In the genomic region with DNA sequence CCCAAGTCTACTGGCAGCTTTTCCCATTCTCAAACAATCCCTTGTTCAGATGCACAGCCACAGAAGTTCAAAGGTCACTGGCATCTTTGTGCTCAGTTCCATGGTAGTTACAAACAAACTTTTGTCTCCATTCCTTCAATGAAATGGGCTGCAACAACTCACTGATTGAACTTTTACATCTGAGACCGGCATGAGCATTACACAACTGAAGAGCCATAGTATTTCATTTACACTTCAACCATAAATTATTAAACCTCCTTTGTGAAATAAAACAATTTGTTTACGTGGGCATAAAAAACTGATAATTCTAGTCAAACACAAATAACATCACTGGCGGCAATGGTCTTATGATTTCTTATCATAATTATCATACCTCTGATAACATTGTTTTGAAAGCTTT, we compare ENCODE assay signal across 1 cellular context.
TF ChIP-seq lines count a peak whose summit lies in the region.

No MANE protein-coding gene starts in this region.

TF ChIP-seq in HepG2, 621 proteins besides CTCF, POLR2A, EP300 and RAD21 (continued from another document and continues in another):
- TF ChIP-seq, protein P1, sequence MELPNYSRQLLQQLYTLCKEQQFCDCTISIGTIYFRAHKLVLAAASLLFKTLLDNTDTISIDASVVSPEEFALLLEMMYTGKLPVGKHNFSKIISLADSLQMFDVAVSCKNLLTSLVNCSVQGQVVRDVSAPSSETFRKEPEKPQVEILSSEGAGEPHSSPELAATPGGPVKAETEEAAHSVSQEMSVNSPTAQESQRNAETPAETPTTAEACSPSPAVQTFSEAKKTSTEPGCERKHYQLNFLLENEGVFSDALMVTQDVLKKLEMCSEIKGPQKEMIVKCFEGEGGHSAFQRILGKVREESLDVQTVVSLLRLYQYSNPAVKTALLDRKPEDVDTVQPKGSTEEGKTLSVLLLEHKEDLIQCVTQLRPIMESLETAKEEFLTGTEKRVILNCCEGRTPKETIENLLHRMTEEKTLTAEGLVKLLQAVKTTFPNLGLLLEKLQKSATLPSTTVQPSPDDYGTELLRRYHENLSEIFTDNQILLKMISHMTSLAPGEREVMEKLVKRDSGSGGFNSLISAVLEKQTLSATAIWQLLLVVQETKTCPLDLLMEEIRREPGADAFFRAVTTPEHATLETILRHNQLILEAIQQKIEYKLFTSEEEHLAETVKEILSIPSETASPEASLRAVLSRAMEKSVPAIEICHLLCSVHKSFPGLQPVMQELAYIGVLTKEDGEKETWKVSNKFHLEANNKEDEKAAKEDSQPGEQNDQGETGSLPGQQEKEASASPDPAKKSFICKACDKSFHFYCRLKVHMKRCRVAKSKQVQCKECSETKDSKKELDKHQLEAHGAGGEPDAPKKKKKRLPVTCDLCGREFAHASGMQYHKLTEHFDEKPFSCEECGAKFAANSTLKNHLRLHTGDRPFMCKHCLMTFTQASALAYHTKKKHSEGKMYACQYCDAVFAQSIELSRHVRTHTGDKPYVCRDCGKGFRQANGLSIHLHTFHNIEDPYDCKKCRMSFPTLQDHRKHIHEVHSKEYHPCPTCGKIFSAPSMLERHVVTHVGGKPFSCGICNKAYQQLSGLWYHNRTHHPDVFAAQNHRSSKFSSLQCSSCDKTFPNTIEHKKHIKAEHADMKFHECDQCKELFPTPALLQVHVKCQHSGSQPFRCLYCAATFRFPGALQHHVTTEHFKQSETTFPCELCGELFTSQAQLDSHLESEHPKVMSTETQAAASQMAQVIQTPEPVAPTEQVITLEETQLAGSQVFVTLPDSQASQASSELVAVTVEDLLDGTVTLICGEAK (IDR thresholded peaks at IDR 0.05) = no peak
- TF ChIP-seq, protein P1 (CRISPR knock-in tag; IDR thresholded peaks at IDR 0.05) = no peak; the same call in 1 of the 2 replicates
- no peak for TF ChIP-seq REPIN1 (CRISPR knock-in tag; IDR thresholded peaks at IDR 0.05; ENCODE audit: borderline replicate concordance, low read depth)
- TF ChIP-seq ZC3H13 (CRISPR knock-in tag; IDR thresholded peaks at IDR 0.05) = no peak
- no peak for TF ChIP-seq POLR2AphosphoS2 (IDR thresholded peaks at IDR 0.05; ENCODE audit: low read depth, low read length)
- TF ChIP-seq NFE2L1 (CRISPR knock-in tag; IDR thresholded peaks at IDR 0.05; ENCODE audit: borderline replicate concordance) = no peak
- no peak for TF ChIP-seq HNRNPUL1 (IDR thresholded peaks at IDR 0.05; ENCODE audit: low read depth, low read length)
- TF ChIP-seq, protein P2, sequence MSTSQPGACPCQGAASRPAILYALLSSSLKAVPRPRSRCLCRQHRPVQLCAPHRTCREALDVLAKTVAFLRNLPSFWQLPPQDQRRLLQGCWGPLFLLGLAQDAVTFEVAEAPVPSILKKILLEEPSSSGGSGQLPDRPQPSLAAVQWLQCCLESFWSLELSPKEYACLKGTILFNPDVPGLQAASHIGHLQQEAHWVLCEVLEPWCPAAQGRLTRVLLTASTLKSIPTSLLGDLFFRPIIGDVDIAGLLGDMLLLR (CRISPR knock-in tag; IDR thresholded peaks at IDR 0.05) = no peak
- no peak for TF ChIP-seq CREB1 (IDR thresholded peaks at IDR 0.05)
- no peak for TF ChIP-seq CREB1 (CRISPR knock-in tag; IDR thresholded peaks at IDR 0.05)
- no peak for TF ChIP-seq ZNF83 (CRISPR knock-in tag; IDR thresholded peaks at IDR 0.05; ENCODE audit: borderline replicate concordance)
- no peak for TF ChIP-seq ARID2 (CRISPR knock-in tag; IDR thresholded peaks at IDR 0.05; ENCODE audit: borderline replicate concordance)
- TF ChIP-seq TBP (CRISPR knock-in tag; IDR thresholded peaks at IDR 0.05) = no peak
- TF ChIP-seq, protein P3, sequence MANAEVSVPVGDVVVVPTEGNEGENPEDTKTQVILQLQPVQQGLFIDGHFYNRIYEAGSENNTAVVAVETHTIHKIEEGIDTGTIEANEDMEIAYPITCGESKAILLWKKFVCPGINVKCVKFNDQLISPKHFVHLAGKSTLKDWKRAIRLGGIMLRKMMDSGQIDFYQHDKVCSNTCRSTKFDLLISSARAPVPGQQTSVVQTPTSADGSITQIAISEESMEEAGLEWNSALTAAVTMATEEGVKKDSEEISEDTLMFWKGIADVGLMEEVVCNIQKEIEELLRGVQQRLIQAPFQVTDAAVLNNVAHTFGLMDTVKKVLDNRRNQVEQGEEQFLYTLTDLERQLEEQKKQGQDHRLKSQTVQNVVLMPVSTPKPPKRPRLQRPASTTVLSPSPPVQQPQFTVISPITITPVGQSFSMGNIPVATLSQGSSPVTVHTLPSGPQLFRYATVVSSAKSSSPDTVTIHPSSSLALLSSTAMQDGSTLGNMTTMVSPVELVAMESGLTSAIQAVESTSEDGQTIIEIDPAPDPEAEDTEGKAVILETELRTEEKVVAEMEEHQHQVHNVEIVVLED (CRISPR knock-in tag; IDR thresholded peaks at IDR 0.05; ENCODE audit: borderline replicate concordance) = no peak
- TF ChIP-seq, protein P4, sequence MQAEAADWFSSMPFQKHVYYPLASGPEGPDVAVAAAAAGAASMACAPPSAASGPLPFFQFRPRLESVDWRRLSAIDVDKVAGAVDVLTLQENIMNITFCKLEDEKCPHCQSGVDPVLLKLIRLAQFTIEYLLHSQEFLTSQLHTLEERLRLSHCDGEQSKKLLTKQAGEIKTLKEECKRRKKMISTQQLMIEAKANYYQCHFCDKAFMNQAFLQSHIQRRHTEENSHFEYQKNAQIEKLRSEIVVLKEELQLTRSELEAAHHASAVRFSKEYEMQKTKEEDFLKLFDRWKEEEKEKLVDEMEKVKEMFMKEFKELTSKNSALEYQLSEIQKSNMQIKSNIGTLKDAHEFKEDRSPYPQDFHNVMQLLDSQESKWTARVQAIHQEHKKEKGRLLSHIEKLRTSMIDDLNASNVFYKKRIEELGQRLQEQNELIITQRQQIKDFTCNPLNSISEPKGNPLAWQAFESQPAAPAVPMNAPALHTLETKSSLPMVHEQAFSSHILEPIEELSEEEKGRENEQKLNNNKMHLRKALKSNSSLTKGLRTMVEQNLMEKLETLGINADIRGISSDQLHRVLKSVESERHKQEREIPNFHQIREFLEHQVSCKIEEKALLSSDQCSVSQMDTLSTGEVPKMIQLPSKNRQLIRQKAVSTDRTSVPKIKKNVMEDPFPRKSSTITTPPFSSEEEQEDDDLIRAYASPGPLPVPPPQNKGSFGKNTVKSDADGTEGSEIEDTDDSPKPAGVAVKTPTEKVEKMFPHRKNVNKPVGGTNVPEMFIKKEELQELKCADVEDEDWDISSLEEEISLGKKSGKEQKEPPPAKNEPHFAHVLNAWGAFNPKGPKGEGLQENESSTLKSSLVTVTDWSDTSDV (CRISPR knock-in tag; IDR thresholded peaks at IDR 0.05) = no peak
- no peak for TF ChIP-seq ZNF672 (CRISPR knock-in tag; IDR thresholded peaks at IDR 0.05)
- TF ChIP-seq TEAD3 (CRISPR knock-in tag; optimal IDR thresholded peaks at IDR 0.05; ENCODE audit: borderline replicate concordance) = peak; percentile 71
- no peak for TF ChIP-seq ZNF337 (CRISPR knock-in tag; IDR thresholded peaks at IDR 0.05; ENCODE audit: borderline replicate concordance, low read depth)
- no peak for TF ChIP-seq ZFP82 (CRISPR knock-in tag; IDR thresholded peaks at IDR 0.05; ENCODE audit: borderline replicate concordance)
- no peak for TF ChIP-seq PTBP1 (IDR thresholded peaks at IDR 0.05; ENCODE audit: low read depth, low read length, poor library complexity, severe bottlenecking)
- TF ChIP-seq ZNF724P (CRISPR knock-in tag; IDR thresholded peaks at IDR 0.05; ENCODE audit: borderline replicate concordance) = no peak
- TF ChIP-seq, protein P5, sequence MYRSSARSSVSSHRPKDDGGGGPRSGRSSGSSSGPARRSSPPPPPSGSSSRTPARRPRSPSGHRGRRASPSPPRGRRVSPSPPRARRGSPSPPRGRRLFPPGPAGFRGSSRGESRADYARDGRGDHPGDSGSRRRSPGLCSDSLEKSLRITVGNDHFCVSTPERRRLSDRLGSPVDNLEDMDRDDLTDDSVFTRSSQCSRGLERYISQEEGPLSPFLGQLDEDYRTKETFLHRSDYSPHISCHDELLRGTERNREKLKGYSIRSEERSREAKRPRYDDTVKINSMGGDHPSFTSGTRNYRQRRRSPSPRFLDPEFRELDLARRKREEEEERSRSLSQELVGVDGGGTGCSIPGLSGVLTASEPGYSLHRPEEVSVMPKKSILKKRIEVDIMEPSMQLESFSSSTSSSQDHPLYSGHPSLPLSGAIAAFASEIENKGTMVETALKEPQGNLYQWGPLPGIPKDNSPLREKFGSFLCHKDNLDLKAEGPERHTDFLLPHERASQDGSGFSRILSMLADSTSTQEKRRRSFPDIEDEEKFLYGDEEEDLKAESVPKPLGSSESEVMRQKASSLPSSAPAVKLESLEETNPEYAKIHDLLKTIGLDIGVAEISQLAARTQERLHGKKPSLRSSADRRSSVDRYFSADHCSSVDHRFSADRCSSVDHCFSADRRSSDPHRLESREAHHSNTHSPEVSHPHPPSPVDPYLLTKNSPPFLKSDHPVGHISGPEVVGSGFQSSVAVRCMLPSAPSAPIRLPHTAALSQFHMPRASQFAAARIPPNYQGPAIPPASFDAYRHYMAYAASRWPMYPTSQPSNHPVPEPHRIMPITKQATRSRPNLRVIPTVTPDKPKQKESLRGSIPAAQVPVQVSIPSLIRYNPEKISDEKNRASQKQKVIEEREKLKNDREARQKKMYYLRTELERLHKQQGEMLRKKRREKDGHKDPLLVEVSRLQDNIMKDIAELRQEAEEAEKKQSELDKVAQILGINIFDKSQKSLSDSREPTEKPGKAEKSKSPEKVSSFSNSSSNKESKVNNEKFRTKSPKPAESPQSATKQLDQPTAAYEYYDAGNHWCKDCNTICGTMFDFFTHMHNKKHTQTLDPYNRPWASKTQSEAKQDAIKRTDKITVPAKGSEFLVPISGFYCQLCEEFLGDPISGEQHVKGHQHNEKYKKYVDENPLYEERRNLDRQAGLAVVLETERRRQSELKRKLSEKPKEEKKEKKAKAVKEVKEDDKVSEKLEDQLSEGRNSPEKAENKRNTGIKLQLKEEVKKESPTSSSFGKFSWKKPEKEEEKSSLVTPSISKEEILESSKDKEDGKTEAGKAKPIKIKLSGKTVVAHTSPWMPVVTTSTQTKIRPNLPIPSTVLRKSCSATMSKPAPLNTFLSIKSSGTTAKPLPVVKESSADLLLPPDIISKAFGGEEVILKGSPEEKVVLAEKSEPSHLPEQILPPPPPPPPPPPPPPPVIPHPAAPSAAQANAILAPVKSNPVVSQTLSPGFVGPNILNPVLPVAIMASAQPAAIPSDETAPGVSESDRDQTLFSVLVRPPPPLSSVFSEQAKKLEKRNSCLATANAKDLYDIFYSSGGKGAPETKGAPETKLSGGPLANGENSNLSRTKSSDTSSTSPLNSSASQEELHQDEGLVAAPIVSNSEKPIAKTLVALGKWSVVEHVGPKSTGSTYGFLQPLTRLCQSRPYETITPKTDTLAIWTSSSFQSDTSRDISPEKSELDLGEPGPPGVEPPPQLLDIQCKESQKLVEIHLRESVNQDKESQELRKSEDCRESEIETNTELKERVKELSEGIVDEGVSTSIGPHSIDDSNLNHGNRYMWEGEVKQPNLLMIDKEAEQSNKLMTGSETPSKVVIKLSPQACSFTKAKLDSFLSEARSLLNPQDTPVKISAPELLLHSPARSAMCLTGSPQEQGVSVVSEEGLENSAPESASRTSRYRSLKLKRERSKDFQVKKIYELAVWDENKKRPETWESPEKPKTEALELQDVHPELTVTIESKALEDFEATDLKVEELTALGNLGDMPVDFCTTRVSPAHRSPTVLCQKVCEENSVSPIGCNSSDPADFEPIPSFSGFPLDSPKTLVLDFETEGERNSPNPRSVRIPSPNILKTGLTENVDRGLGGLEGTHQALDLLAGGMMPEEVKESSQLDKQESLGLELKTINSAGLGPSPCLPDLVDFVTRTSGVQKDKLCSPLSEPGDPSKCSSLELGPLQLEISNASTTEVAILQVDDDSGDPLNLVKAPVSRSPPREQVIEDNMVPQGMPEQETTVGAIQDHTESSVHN (CRISPR knock-in tag; IDR thresholded peaks at IDR 0.05) = no peak
- TF ChIP-seq CC2D1A (CRISPR knock-in tag; IDR thresholded peaks at IDR 0.05) = no peak
- TF ChIP-seq EHMT2 (IDR thresholded peaks at IDR 0.05; ENCODE audit: borderline replicate concordance, low read depth, low read length) = peak; percentile 43; the same call in 1 of the 2 replicates
- no peak for TF ChIP-seq NCOA1 (CRISPR knock-in tag; IDR thresholded peaks at IDR 0.05)
- TF ChIP-seq NFIC (IDR thresholded peaks at IDR 0.05; ENCODE audit: low read length) = peak; percentile 50; the same call in 1 of the 2 replicates
- TF ChIP-seq KMT2B (CRISPR knock-in tag; IDR thresholded peaks at IDR 0.05) = 0 out of 2 replicates have a peak, but pooled peaks have one; percentile 27
- peak; percentile 60 for TF ChIP-seq MED1 (CRISPR knock-in tag; IDR thresholded peaks at IDR 0.05)
- no peak for TF ChIP-seq CAMTA2 (CRISPR knock-in tag; IDR thresholded peaks at IDR 0.05; ENCODE audit: borderline replicate concordance)
- TF ChIP-seq ETV5 (CRISPR knock-in tag; IDR thresholded peaks at IDR 0.05; ENCODE audit: borderline replicate concordance) = no peak; the same call in 1 of the 2 replicates
- TF ChIP-seq SP140L (CRISPR knock-in tag; IDR thresholded peaks at IDR 0.05; ENCODE audit: borderline replicate concordance) = no peak
- no peak for TF ChIP-seq ZNF550 (CRISPR knock-in tag; IDR thresholded peaks at IDR 0.05; ENCODE audit: borderline replicate concordance)
- TF ChIP-seq, protein P6, sequence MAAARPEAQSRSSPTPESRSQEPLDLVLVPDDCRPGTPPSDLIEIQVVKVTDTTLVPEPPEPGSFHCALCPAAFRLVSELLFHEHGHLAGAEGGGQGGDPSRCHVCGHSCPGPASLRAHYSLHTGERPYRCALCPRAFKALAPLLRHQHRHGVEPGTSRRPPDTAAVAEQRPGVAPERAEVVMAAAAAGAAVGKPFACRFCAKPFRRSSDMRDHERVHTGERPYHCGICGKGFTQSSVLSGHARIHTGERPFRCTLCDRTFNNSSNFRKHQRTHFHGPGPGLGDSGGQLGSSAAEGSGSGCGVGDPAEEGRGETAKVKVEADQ (CRISPR knock-in tag; IDR thresholded peaks at IDR 0.05; ENCODE audit: borderline replicate concordance) = no peak
- no peak for TF ChIP-seq ZNF350 (CRISPR knock-in tag; IDR thresholded peaks at IDR 0.05; ENCODE audit: borderline replicate concordance, low read depth)
